ENCODE assay signal across 8 cellular contexts in the genomic region with DNA sequence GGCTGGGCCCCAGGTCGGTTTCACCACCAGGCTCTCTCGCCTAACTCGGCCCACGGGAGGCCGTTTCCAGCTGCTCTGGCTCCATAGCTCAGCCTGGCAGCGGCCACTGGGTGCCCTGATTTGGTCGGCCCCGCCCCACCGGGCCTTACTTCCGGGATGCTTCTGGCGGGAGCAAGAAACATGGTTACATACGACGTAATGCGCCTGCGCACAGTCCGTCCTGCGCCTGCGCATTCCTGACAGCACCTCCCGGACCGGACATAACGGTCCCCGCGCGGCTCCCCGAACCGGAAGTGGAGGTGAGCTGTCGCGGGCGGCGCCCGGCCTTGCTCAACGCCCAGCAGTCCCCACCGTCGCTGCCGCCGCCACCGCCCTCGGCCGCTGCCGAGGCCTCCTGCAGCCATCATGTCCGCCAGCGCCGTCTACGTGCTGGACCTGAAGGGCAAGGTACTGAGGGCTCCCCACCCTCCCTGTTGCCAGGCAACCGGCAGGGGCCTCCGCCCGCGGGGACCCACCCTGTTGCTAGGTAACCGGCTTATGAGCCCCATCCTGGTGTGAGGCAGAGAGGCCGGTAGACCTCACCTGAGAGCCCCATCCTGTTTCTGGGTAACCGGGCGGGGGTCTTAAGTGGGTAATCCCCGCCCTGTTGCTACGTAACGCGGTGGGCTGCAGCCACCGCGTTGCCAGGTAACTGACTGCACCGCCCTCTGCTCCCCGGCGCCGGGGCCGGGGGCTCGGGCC. TPM values are rescaled to one million over a fixed set of nuclear protein-coding genes. Genes with fewer than 3 reads are reported as not detected.
DNase-seq lines count a peak whose midpoint lies in the region; ATAC-seq and TF ChIP-seq lines count a peak whose summit lies in the region.

Gene AP1M1, plus strand, starts transcription at position 290 of the 741 bp plus-strand sequence. Its CDS starts 116 bp downstream, at position 406.

- peaks cover 36% of the 10 kb centered on the region for H3K36me3 Mint-ChIP-seq in activated T-helper 2 cell treated with anti-CD3 and anti-CD28 coated beads, Interferon-gamma antibody, Interleukin-2, Interleukin-4, amounts not matched to agents 10 μg/mL and 5 μg/mL and 100 μg/mL, durations not matched to agents 14 hours and 24 hours and 36 hours (ENCODE audit: low read depth)
- H3K36me3 Mint-ChIP-seq in natural killer cell treated with Interleukin-12 subunit alpha and Interleukin-12 subunit beta and Interleukin-15 and Interleukin-18, amount 100 ng/mL, for 72 hours: no peaks in the 10 kb centered on the region

- no peaks in the 10 kb centered on the region for H3K9me3 Mint-ChIP-seq in activated T-helper 2 cell treated with anti-CD3 and anti-CD28 coated beads, Interferon-gamma antibody, Interleukin-2, Interleukin-4, amounts not matched to agents 10 μg/mL and 5 μg/mL and 100 μg/mL, durations not matched to agents 14 hours and 24 hours and 36 hours
- no peaks in the 10 kb centered on the region for H3K9me3 Mint-ChIP-seq in natural killer cell treated with Interleukin-12 subunit alpha and Interleukin-12 subunit beta and Interleukin-15 and Interleukin-18, amount 100 ng/mL, for 72 hours

- peak within 1 kb of the TSS; percentile 81 for H3K27ac ChIP-seq in RWPE1

- H3K4me1 Mint-ChIP-seq in activated T-helper 2 cell treated with anti-CD3 and anti-CD28 coated beads, Interferon-gamma antibody, Interleukin-2, Interleukin-4, amounts not matched to agents 10 μg/mL and 5 μg/mL and 100 μg/mL, durations not matched to agents 14 hours and 24 hours and 36 hours (ENCODE audit: low read depth): peaks cover 40% of the 10 kb centered on the region
- peaks cover 34 to 38% of the 10 kb centered on the region in 2 donors for H3K4me1 Mint-ChIP-seq in natural killer cell treated with Interleukin-12 subunit alpha and Interleukin-12 subunit beta and Interleukin-15 and Interleukin-18, amount 100 ng/mL, for 72 hours (ENCODE audit: low read depth in 2 of 2)

- no peak for TF ChIP-seq CTCF in LNCaP clone FGC (IDR thresholded peaks at IDR 0.05; ENCODE audit: control insufficient read depth, extremely low read depth, insufficient read depth)
- no peak for TF ChIP-seq CTCF in RWPE1 (conservative IDR thresholded peaks at IDR 0.05; ENCODE audit: low read depth)

- peak within 1 kb of the TSS; percentile 97 for H3K27ac Mint-ChIP-seq in activated T-helper 2 cell treated with anti-CD3 and anti-CD28 coated beads, Interferon-gamma antibody, Interleukin-2, Interleukin-4, amounts not matched to agents 10 μg/mL and 5 μg/mL and 100 μg/mL, durations not matched to agents 14 hours and 24 hours and 36 hours
- peak within 1 kb of the TSS; percentile 92 to 96 for H3K27ac Mint-ChIP-seq in natural killer cell treated with Interleukin-12 subunit alpha and Interleukin-12 subunit beta and Interleukin-15 and Interleukin-18, amount 100 ng/mL, for 72 hours

- peak; percentile 99 for DNase-seq in Daoy (ENCODE audit: low read depth)
- DNase-seq in GOT3 (lab: John Stamatoyannopoulos, UW): peak; percentile 96
- peak; percentile 95 for DNase-seq in LNCaP clone FGC (ENCODE audit: low read depth)
- peak; percentile 99 for DNase-seq in RWPE1 (ENCODE audit: low spot score)
- DNase-seq in activated T-helper 2 cell treated with anti-CD3 and anti-CD28 coated beads, Interferon-gamma antibody, Interleukin-2, Interleukin-4, amounts not matched to agents 10 μg/mL and 5 μg/mL and 100 μg/mL, durations not matched to agents 14 hours and 24 hours and 36 hours (ENCODE audit: low spot score): peak; percentile 99
- peak; percentile 97 for DNase-seq in fibroblast of peridontal ligament (ENCODE audit: extremely low read depth)
- peak; percentile 99 for DNase-seq in natural killer cell treated with Interleukin-12 subunit alpha and Interleukin-12 subunit beta and Interleukin-15 and Interleukin-18, amount 100 ng/mL, for 72 hours (ENCODE audit: low spot score)
- DNase-seq in stimulated activated naive CD8-positive, alpha-beta T cell treated with anti-CD3 and anti-CD28 coated beads, Interleukin-15, Interleukin-2, amounts not matched to agents 100 U/mL and 50 U/mL, for 24 hours: peak; percentile 99

- peak within 1 kb of the TSS; percentile 97 for H3K4me3 ChIP-seq in LNCaP clone FGC (ENCODE audit: low read depth, low read length)

- intact Hi-C loops in activated T-helper 2 cell treated with anti-CD3 and anti-CD28 coated beads, Interferon-gamma antibody, Interleukin-2, Interleukin-4, amounts not matched to agents 10 μg/mL and 5 μg/mL and 100 μg/mL, durations not matched to agents 14 hours and 24 hours and 36 hours (cut with micrococcal nuclease): loop anchor here (1.0 kb wide), 1 partner anchor 12 kb away; the partner anchor contains the start of gene FAM32A

- no peaks in the 10 kb centered on the region for H3K27me3 Mint-ChIP-seq in activated T-helper 2 cell treated with anti-CD3 and anti-CD28 coated beads, Interferon-gamma antibody, Interleukin-2, Interleukin-4, amounts not matched to agents 10 μg/mL and 5 μg/mL and 100 μg/mL, durations not matched to agents 14 hours and 24 hours and 36 hours (ENCODE audit: low read depth)
- H3K27me3 Mint-ChIP-seq in natural killer cell treated with Interleukin-12 subunit alpha and Interleukin-12 subunit beta and Interleukin-15 and Interleukin-18, amount 100 ng/mL, for 72 hours: no peaks in the 10 kb centered on the region

- CTCF ChIA-PET in RWPE1 (lab: Yijun Ruan, JAX): no interaction called here

- POLR2A ChIA-PET in RWPE1 (lab: Yijun Ruan, JAX; ENCODE audit: low non-redundant PET): interaction anchor here (0.8 to 1.4 kb wide), 3 partner anchors 9 to 156 kb away, joined by 4 read pairs; partner anchors contain the start of gene FAM32A

- peak; percentile 95 to 96 for ATAC-seq in natural killer cell treated with Interleukin-12 subunit alpha and Interleukin-12 subunit beta and Interleukin-15 and Interleukin-18, amount 100 ng/mL, for 72 hours
- peak; percentile 94 for ATAC-seq in stimulated activated naive CD8-positive, alpha-beta T cell treated with anti-CD3 and anti-CD28 coated beads, Interleukin-15, Interleukin-2, amounts not matched to agents 100 U/mL and 50 U/mL, for 24 hours

- H3K4me3 Mint-ChIP-seq in activated T-helper 2 cell treated with anti-CD3 and anti-CD28 coated beads, Interferon-gamma antibody, Interleukin-2, Interleukin-4, amounts not matched to agents 10 μg/mL and 5 μg/mL and 100 μg/mL, durations not matched to agents 14 hours and 24 hours and 36 hours (ENCODE audit: low read depth): peak within 1 kb of the TSS; percentile 97
- H3K4me3 Mint-ChIP-seq in natural killer cell treated with Interleukin-12 subunit alpha and Interleukin-12 subunit beta and Interleukin-15 and Interleukin-18, amount 100 ng/mL, for 72 hours: peak within 1 kb of the TSS; percentile 86

RNA-seq across cellular contexts. Expression of gene AP1M1, which starts in this region (rescaled TPM):
- total RNA-seq in Daoy (2014; rRNA removed; shearing (Covaris generic)): 86.2 and 86.8 TPM in 2 replicates
- 106 and 120 TPM in 2 replicates for total RNA-seq in activated T-helper 2 cell treated with anti-CD3 and anti-CD28 coated beads, Interferon-gamma antibody, Interleukin-2, Interleukin-4, amounts not matched to agents 10 μg/mL and 5 μg/mL and 100 μg/mL, durations not matched to agents 14 hours and 24 hours and 36 hours
- total RNA-seq in natural killer cell treated with Interleukin-12 subunit alpha and Interleukin-12 subunit beta and Interleukin-15 and Interleukin-18, amount 100 ng/mL, for 72 hours: 100 to 1,000 TPM; 115 to 145 TPM

Comparison
In these comparisons a context has a peak if more than half of its experiments do, and no peak if none do; other contexts are left out.
1. Peak in every context shown above with its lines: DNase-seq, ATAC-seq, H3K4me3 ChIP-seq and H3K27ac ChIP-seq.